ENCODE assay signal across 24 cellular contexts in genomic region chr4:100696531-100696930, GRCh38.
A peak's percentile ranks its signal among the peaks of the same experiment; 100 is the strongest.
DNase-seq lines count a peak whose midpoint lies in the region; ATAC-seq, FAIRE-seq and TF ChIP-seq lines count a peak whose summit lies in the region.
"Had no signal": no experiment of that assay in that cellular context is flagged by ENCODE, and none has a peak within 500 bp of the region (broad histone marks: within the 10 kb centered on the region; RNA-seq: fewer than 3 reads in every experiment).

No MANE protein-coding gene starts in this region.

- peak overlapping the region in 1 of 12 donors; percentile 27 for H3K27ac ChIP-seq in heart left ventricle
- H3K27ac ChIP-seq in right atrium auricular region, result no peak overlapping the region
- H3K27ac ChIP-seq in astrocyte (ENCODE audit: low read depth, low read length), result no peak overlapping the region
- H3K27ac ChIP-seq in smooth muscle cell (ENCODE audit: low read depth), result no peak overlapping the region
- H3K27ac ChIP-seq: 22Rv1; BLaER1 treated with 17β-estradiol and CSF1 and Interleukin-3, amounts not matched to agents 10 nM and 100 nM; PC-9 had no signal

- H3K4me3 ChIP-seq in heart left ventricle (peak overlapping the region in 9 of 12 donors; percentile 2 to 39 (median 21)), right atrium auricular region (no peak overlapping the region), astrocyte (ENCODE audit: insufficient read depth, low read depth, low read length) (no peak overlapping the region), fibroblast of pulmonary artery (replicated peaks; ENCODE audit: low read depth, low read length) (peak overlapping the region; percentile 3), smooth muscle cell (no peak overlapping the region)
- H3K4me3 ChIP-seq: BLaER1 treated with 17β-estradiol and CSF1 and Interleukin-3, amounts not matched to agents 10 nM and 100 nM; GM12878; PC-9 had no signal

- H3K79me2 ChIP-seq in astrocyte (ENCODE audit: insufficient read depth, low read length) (no peaks in the 10 kb centered on the region), smooth muscle cell (ENCODE audit: low read depth) (no peaks in the 10 kb centered on the region)

- DNase-seq in heart left ventricle (no peak), right atrium auricular region (ENCODE audit: low spot score) (no peak), astrocyte (ENCODE audit: low read depth) (no peak), fibroblast of pulmonary artery (ENCODE audit: low read depth) (no peak), smooth muscle cell (lab: John Stamatoyannopoulos, UW; ENCODE audit: unreplicated experiment) (no peak), NCI-H1436 (lab: John Stamatoyannopoulos, UW) (no peak), NCI-H2196 treated with DMSO at 0.1 percent for 48 hours (lab: John Stamatoyannopoulos, UW; ENCODE audit: unreplicated experiment) (no peak)
- DNase-seq: Caco-2; CD4-positive, alpha-beta memory T cell; DND-41; Kasumi-1; NCI-H1694 treated with DMSO at 0.1 percent for 48 hours; NCI-H2081 treated with DMSO at 0.1 percent for 48 hours; NCI-H2171 treated with DMSO at 0.1 percent for 48 hours; NCI-H446; NCI-H526; PC-9; RPMI8226; SIG-M5 had no signal

- H3K4me2 ChIP-seq in astrocyte (ENCODE audit: low read length) (peak overlapping the region; percentile 21), smooth muscle cell (peak overlapping the region; percentile 60)
- H3K4me2 ChIP-seq: BLaER1 treated with 17β-estradiol and CSF1 and Interleukin-3, amounts not matched to agents 10 nM and 100 nM; PC-9 had no signal

- no peak overlapping the region for H3K9ac ChIP-seq in astrocyte (ENCODE audit: low read length)
- no peak overlapping the region for H3K9ac ChIP-seq in smooth muscle cell (ENCODE audit: low read depth)
- H3K9ac ChIP-seq: BLaER1 treated with 17β-estradiol and CSF1 and Interleukin-3, amounts not matched to agents 10 nM and 100 nM had no signal

- H3K4me3 Mint-ChIP-seq in astrocyte (ENCODE audit: unreplicated experiment), result no peak overlapping the region
- H3K4me3 Mint-ChIP-seq: CD4-positive, alpha-beta memory T cell had no signal

- TF ChIP-seq CTCF in heart left ventricle (IDR thresholded peaks at IDR 0.05) (no peak), right atrium auricular region (IDR thresholded peaks at IDR 0.05) (no peak), astrocyte (IDR thresholded peaks at IDR 0.05; ENCODE audit: insufficient read depth, low read depth, low read length) (no peak), fibroblast of pulmonary artery (IDR thresholded peaks at IDR 0.05; ENCODE audit: low read length, missing control alignments) (no peak), smooth muscle cell (IDR thresholded peaks at IDR 0.05; ENCODE audit: borderline replicate concordance, insufficient read depth, poor library complexity, severe bottlenecking) (no peak)

- no peaks in the 10 kb centered on the region for H3K27me3 Mint-ChIP-seq in astrocyte (ENCODE audit: low read depth, unreplicated experiment)

- H3K27me3 ChIP-seq in heart left ventricle (no peaks in the 10 kb centered on the region), right atrium auricular region (no peaks in the 10 kb centered on the region), astrocyte (ENCODE audit: insufficient read depth, low read length) (no peaks in the 10 kb centered on the region), smooth muscle cell (ENCODE audit: low read depth) (no peaks in the 10 kb centered on the region)
- H3K27me3 ChIP-seq: BLaER1 treated with 17β-estradiol and CSF1 and Interleukin-3, amounts not matched to agents 10 nM and 100 nM had no signal

- no peak for FAIRE-seq in astrocyte (lab: Jason Lieb, UNC)
- FAIRE-seq: GM12878 had no signal

- no peaks in the 10 kb centered on the region for H3K9me3 ChIP-seq in heart left ventricle
- H3K9me3 ChIP-seq in right atrium auricular region, result no peaks in the 10 kb centered on the region
- no peaks in the 10 kb centered on the region for H3K9me3 ChIP-seq in astrocyte (ENCODE audit: insufficient read depth, low read depth, low read length)
- no peaks in the 10 kb centered on the region for H3K9me3 ChIP-seq in smooth muscle cell (replicated peaks; ENCODE audit: low read depth)
- H3K9me3 ChIP-seq: BLaER1 treated with 17β-estradiol and CSF1 and Interleukin-3, amounts not matched to agents 10 nM and 100 nM; Caco-2 had no signal

- H2AFZ ChIP-seq in astrocyte (ENCODE audit: low read depth, low read length), result no peak overlapping the region
- H2AFZ ChIP-seq in smooth muscle cell (ENCODE audit: low read depth), result peak overlapping the region; percentile 94
- H2AFZ ChIP-seq: PC-9 had no signal

- ATAC-seq in heart left ventricle (no peak), GM19452 (IDR thresholded peaks at IDR 0.05; ENCODE audit: unreplicated experiment) (no peak)
- ATAC-seq: GM12878, SK-N-SH treated with all-trans-retinoic acid at 6 μM for 48 hours had no signal

- H4K20me1 ChIP-seq in astrocyte (ENCODE audit: insufficient read depth, low read length) (no peaks in the 10 kb centered on the region), smooth muscle cell (ENCODE audit: low read depth) (no peaks in the 10 kb centered on the region)
- H4K20me1 ChIP-seq: BLaER1 treated with 17β-estradiol and CSF1 and Interleukin-3, amounts not matched to agents 10 nM and 100 nM had no signal

- H3K4me1 ChIP-seq in heart left ventricle, result peaks cover 0 to 10% (median 0%) of the 10 kb centered on the region in 12 donors
- H3K4me1 ChIP-seq in right atrium auricular region, result peaks cover 0 to 5% of the 10 kb centered on the region in 2 donors
- peaks cover 5% of the 10 kb centered on the region for H3K4me1 ChIP-seq in astrocyte (ENCODE audit: insufficient read depth, low read length)
- H3K4me1 ChIP-seq in smooth muscle cell (ENCODE audit: low read depth), result peaks cover 13% of the 10 kb centered on the region
- H3K4me1 ChIP-seq: BLaER1 treated with 17β-estradiol and CSF1 and Interleukin-3, amounts not matched to agents 10 nM and 100 nM had no signal

- WGBS in heart left ventricle, 4 donors, result 10 to 22% (median 14%) methylated on average over 4 of the region's 4 CpGs
- WGBS in smooth muscle cell (ENCODE audit: low lambda C conversion rate), result 19% methylated on average over 4 of the region's 4 CpGs

- no peaks in the 10 kb centered on the region for H3K36me3 Mint-ChIP-seq in astrocyte (ENCODE audit: low read depth, unreplicated experiment)
- H3K36me3 Mint-ChIP-seq: CD4-positive, alpha-beta memory T cell had no signal

- H3F3A ChIP-seq in smooth muscle cell (ENCODE audit: low read depth), result no peaks in the 10 kb centered on the region

- peaks cover 2% of the 10 kb centered on the region for H3K4me1 Mint-ChIP-seq in astrocyte (ENCODE audit: low read depth, unreplicated experiment)

- intact Hi-C loops in heart left ventricle (cut with DNase I), result no loop called here

- H3K9me3 Mint-ChIP-seq in astrocyte (ENCODE audit: unreplicated experiment), result no peaks in the 10 kb centered on the region
- H3K9me3 Mint-ChIP-seq: CD4-positive, alpha-beta memory T cell had no signal

- no peak overlapping the region for H3K27ac Mint-ChIP-seq in astrocyte (ENCODE audit: unreplicated experiment)
- H3K27ac Mint-ChIP-seq: CD4-positive, alpha-beta memory T cell had no signal

- TF ChIP-seq POLR2A in heart left ventricle (IDR thresholded peaks at IDR 0.05), result no peak

- H3K36me3 ChIP-seq in heart left ventricle (no peaks in the 10 kb centered on the region), right atrium auricular region (no peaks in the 10 kb centered on the region), astrocyte (ENCODE audit: insufficient read depth, low read length) (no peaks in the 10 kb centered on the region), smooth muscle cell (ENCODE audit: low read depth) (no peaks in the 10 kb centered on the region)
- H3K36me3 ChIP-seq: BLaER1 treated with 17β-estradiol and CSF1 and Interleukin-3, amounts not matched to agents 10 nM and 100 nM had no signal

Comparison
In these comparisons a context has a peak if more than half of its experiments do, and no peak if none do; other contexts are left out.
1. H3K4me3 ChIP-seq: peak in heart left ventricle (9 of 12) and fibroblast of pulmonary artery (single experiment); none in right atrium auricular region (0 of 2), astrocyte (single experiment) and smooth muscle cell (single experiment).